10 cellular contexts compared by ENCODE assay signal in genomic region chr2:236176417-236176816, GRCh38. TPM values are rescaled to one million over a fixed set of nuclear protein-coding genes. Genes with fewer than 3 reads are reported as not detected.
DNase-seq lines count a peak whose midpoint lies in the region; ATAC-seq and TF ChIP-seq lines count a peak whose summit lies in the region.
"Had no signal": no experiment of that assay in that cellular context is flagged by ENCODE, and none has a peak within 500 bp of the region (broad histone marks: within the 10 kb centered on the region; RNA-seq: fewer than 3 reads in every experiment).

No MANE protein-coding gene starts in this region.

- H3K27ac Mint-ChIP-seq in T-cell = no peak overlapping the region
- no peak overlapping the region for H3K27ac Mint-ChIP-seq in activated T-helper 1 cell treated with anti-CD3 and anti-CD28 coated beads, Interleukin-12 subunit alpha, Interleukin-12 subunit beta, Interleukin-2, Interleukin-4 antibody, amounts not matched to agents 30 ng/mL and 10 ng/mL and 1 ng/mL, durations not matched to agents 14 hours and 24 hours and 36 hours
- H3K27ac Mint-ChIP-seq: activated CD4-positive, alpha-beta memory T cell treated with anti-CD3 and anti-CD28 coated beads for 36 hours had no signal

- ATAC-seq in RWPE2 (ENCODE audit: low read depth) (no peak), HG03045 (IDR thresholded peaks at IDR 0.05; ENCODE audit: unreplicated experiment) (no peak), T-cell (replicated peaks in 1 of 4) (no peak)

- H3K4me1 ChIP-seq in RWPE2 (ENCODE audit: insufficient read depth, poor library complexity, severe bottlenecking) = peaks cover 18% of the 10 kb centered on the region

- no peaks in the 10 kb centered on the region for H3K36me3 Mint-ChIP-seq in T-cell
- H3K36me3 Mint-ChIP-seq in activated T-helper 1 cell treated with anti-CD3 and anti-CD28 coated beads, Interleukin-12 subunit alpha, Interleukin-12 subunit beta, Interleukin-2, Interleukin-4 antibody, amounts not matched to agents 30 ng/mL and 10 ng/mL and 1 ng/mL, durations not matched to agents 14 hours and 24 hours and 36 hours (ENCODE audit: low read depth) = peaks cover 2% of the 10 kb centered on the region
- H3K36me3 Mint-ChIP-seq: activated CD4-positive, alpha-beta memory T cell treated with anti-CD3 and anti-CD28 coated beads for 36 hours had no signal

- H3K27me3 ChIP-seq in RWPE2 (ENCODE audit: insufficient read depth, poor library complexity, severe bottlenecking) = peaks cover 48% of the 10 kb centered on the region

- no peak overlapping the region for H3K4me3 Mint-ChIP-seq in T-cell
- no peak overlapping the region for H3K4me3 Mint-ChIP-seq in activated T-helper 1 cell treated with anti-CD3 and anti-CD28 coated beads, Interleukin-12 subunit alpha, Interleukin-12 subunit beta, Interleukin-2, Interleukin-4 antibody, amounts not matched to agents 30 ng/mL and 10 ng/mL and 1 ng/mL, durations not matched to agents 14 hours and 24 hours and 36 hours
- H3K4me3 Mint-ChIP-seq: activated CD4-positive, alpha-beta memory T cell treated with anti-CD3 and anti-CD28 coated beads for 36 hours had no signal

- TF ChIP-seq CTCF in GM10266 (IDR thresholded peaks at IDR 0.05; ENCODE audit: control insufficient read depth, insufficient read depth, low read depth, missing control alignments) = peak; percentile 54
- TF ChIP-seq CTCF in RWPE2 (IDR thresholded peaks at IDR 0.05; ENCODE audit: poor library complexity, severe bottlenecking) = peak; percentile 52
- TF ChIP-seq CTCF in fibroblast of villous mesenchyme (IDR thresholded peaks at IDR 0.05; ENCODE audit: insufficient read depth, low read depth, low read length) = peak; percentile 60

- peaks cover 12 to 18% (median 12%) of the 10 kb centered on the region in 3 donors for H3K4me1 Mint-ChIP-seq in T-cell
- H3K4me1 Mint-ChIP-seq in activated T-helper 1 cell treated with anti-CD3 and anti-CD28 coated beads, Interleukin-12 subunit alpha, Interleukin-12 subunit beta, Interleukin-2, Interleukin-4 antibody, amounts not matched to agents 30 ng/mL and 10 ng/mL and 1 ng/mL, durations not matched to agents 14 hours and 24 hours and 36 hours (ENCODE audit: low read depth) = no peaks in the 10 kb centered on the region

- no peaks in the 10 kb centered on the region for H3K9me3 ChIP-seq in RWPE2 (ENCODE audit: severe bottlenecking)
- H3K9me3 ChIP-seq: esophagus muscularis mucosa had no signal

- H3K9me3 Mint-ChIP-seq in T-cell = no peaks in the 10 kb centered on the region
- H3K9me3 Mint-ChIP-seq in activated T-helper 1 cell treated with anti-CD3 and anti-CD28 coated beads, Interleukin-12 subunit alpha, Interleukin-12 subunit beta, Interleukin-2, Interleukin-4 antibody, amounts not matched to agents 30 ng/mL and 10 ng/mL and 1 ng/mL, durations not matched to agents 14 hours and 24 hours and 36 hours = no peaks in the 10 kb centered on the region
- H3K9me3 Mint-ChIP-seq: activated CD4-positive, alpha-beta memory T cell treated with anti-CD3 and anti-CD28 coated beads for 36 hours had no signal

- H3K27ac ChIP-seq in RWPE2 (ENCODE audit: poor library complexity, severe bottlenecking) = no peak overlapping the region
- H3K27ac ChIP-seq: esophagus muscularis mucosa had no signal

- no peak overlapping the region for H3K4me3 ChIP-seq in RWPE2 (ENCODE audit: severe bottlenecking)
- H3K4me3 ChIP-seq in fibroblast of villous mesenchyme (ENCODE audit: low read depth, low read length) = no peak overlapping the region
- H3K4me3 ChIP-seq: esophagus muscularis mucosa had no signal

- peak; percentile 88 for DNase-seq in 8988T
- DNase-seq in GM10266 (ENCODE audit: extremely low spot score) = peak; percentile 62
- DNase-seq in RWPE2 (ENCODE audit: low spot score) = no peak
- DNase-seq in fibroblast of villous mesenchyme (ENCODE audit: low read depth) = peak; percentile 28
- DNase-seq in T1000 (lab: John Stamatoyannopoulos, UW) = no peak
- DNase-seq in T-cell = no peak
- no peak for DNase-seq in activated T-helper 1 cell treated with anti-CD3 and anti-CD28 coated beads, Interleukin-12 subunit alpha, Interleukin-12 subunit beta, Interleukin-2, Interleukin-4 antibody, amounts not matched to agents 30 ng/mL and 10 ng/mL and 1 ng/mL, durations not matched to agents 14 hours and 24 hours and 36 hours (ENCODE audit: low spot score)
- DNase-seq: activated CD4-positive, alpha-beta memory T cell treated with anti-CD3 and anti-CD28 coated beads for 36 hours had no signal

- POLR2A ChIA-PET in T-cell (lab: Charles Lee) = no interaction called here

- H3K27me3 Mint-ChIP-seq in T-cell = peaks cover 57 to 71% of the 10 kb centered on the region in 2 donors
- H3K27me3 Mint-ChIP-seq in activated T-helper 1 cell treated with anti-CD3 and anti-CD28 coated beads, Interleukin-12 subunit alpha, Interleukin-12 subunit beta, Interleukin-2, Interleukin-4 antibody, amounts not matched to agents 30 ng/mL and 10 ng/mL and 1 ng/mL, durations not matched to agents 14 hours and 24 hours and 36 hours (ENCODE audit: insufficient read depth) = peaks cover 71% of the 10 kb centered on the region

- CTCF ChIA-PET in T-cell (lab: Charles Lee) = no interaction called here

- H3K36me3 ChIP-seq in RWPE2 (ENCODE audit: low read depth) = no peaks in the 10 kb centered on the region
- H3K36me3 ChIP-seq: esophagus muscularis mucosa had no signal

- intact Hi-C loops in activated T-helper 1 cell treated with anti-CD3 and anti-CD28 coated beads, Interleukin-12 subunit alpha, Interleukin-12 subunit beta, Interleukin-2, Interleukin-4 antibody, amounts not matched to agents 30 ng/mL and 10 ng/mL and 1 ng/mL, durations not matched to agents 14 hours and 24 hours and 36 hours (cut with micrococcal nuclease) = loop anchor here (5.0 kb wide), 1 partner anchor 504 kb away; no protein-coding TSS in a partner anchor

RNA-seq across cellular contexts. Expression of gene GBX2, which starts 8.2 kb away (rescaled TPM):
- total RNA-seq in fibroblast of villous mesenchyme (1.6 TPM in 1 of 2 replicates, not detected in the other), T-cell (not detected)
- not detected in 2 replicates for total RNA-seq in activated T-helper 1 cell treated with anti-CD3 and anti-CD28 coated beads, Interleukin-12 subunit alpha, Interleukin-12 subunit beta, Interleukin-2, Interleukin-4 antibody, amounts not matched to agents 30 ng/mL and 10 ng/mL and 1 ng/mL, durations not matched to agents 14 hours and 24 hours and 36 hours
- total RNA-seq: activated CD4-positive, alpha-beta memory T cell treated with anti-CD3 and anti-CD28 coated beads for 36 hours; esophagus muscularis mucosa had no signal

Comparison
In these comparisons a context has a peak if more than half of its experiments do, and no peak if none do; other contexts are left out.
1. DNase-seq: peak in 8988T (single experiment), GM10266 (single experiment) and fibroblast of villous mesenchyme (single experiment); none in RWPE2 (single experiment), T1000 (single experiment), T-cell (0 of 34) and activated T-helper 1 cell treated with anti-CD3 and anti-CD28 coated beads, Interleukin-12 subunit alpha, Interleukin-12 subunit beta, Interleukin-2, Interleukin-4 antibody, amounts not matched to agents 30 ng/mL and 10 ng/mL and 1 ng/mL, durations not matched to agents 14 hours and 24 hours and 36 hours (single experiment).
2. Peak in every context shown above with its lines, with median percentiles within 50 percentile points of each other: CTCF ChIP-seq.